Comparison of ENCODE assay signal across 26 cellular contexts in the genomic region with DNA sequence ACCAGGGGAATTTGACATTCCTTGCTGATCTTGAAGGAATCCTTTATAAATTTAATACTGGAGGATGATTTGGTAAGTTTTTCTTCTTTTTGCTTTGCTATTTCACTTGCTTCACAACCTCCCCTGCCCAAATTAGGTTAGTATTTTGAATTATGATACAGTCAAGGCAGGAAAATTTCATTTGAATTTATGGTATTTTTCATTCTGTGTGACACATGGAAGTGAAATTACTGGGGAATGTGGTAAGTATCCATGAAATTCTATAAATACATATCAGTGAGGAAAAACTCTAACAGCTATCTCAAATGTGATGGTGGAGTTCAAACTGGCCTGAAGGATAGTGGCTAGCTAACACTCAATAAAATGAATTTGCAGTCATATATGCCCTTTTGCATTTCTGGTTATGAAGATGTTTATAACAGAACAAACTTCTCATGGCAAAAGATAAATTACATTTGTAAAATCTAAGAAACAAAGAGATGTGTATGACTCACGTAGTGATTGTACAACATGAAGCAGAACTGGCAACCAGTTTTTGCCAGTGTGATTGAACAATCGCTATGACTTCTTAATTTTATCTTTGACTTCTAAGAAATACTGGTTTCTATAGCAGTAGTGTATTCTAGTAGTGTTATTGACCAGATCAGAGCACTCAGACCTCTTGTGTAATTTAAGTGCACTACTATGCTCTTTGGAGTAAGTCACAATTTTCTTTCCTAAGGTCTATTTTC.
A peak's percentile ranks its signal among the peaks of the same experiment; 100 is the strongest.
DNase-seq lines count a peak whose midpoint lies in the region; ATAC-seq and TF ChIP-seq lines count a peak whose summit lies in the region.
"Had no signal": no experiment of that assay in that cellular context is flagged by ENCODE, and none has a peak within 500 bp of the region (broad histone marks: within the 10 kb centered on the region; RNA-seq: fewer than 3 reads in every experiment).

No MANE protein-coding gene starts in this region.

- TF ChIP-seq CTCF in fibroblast of lung (conservative IDR thresholded peaks at IDR 0.05 in 1 of 2, IDR thresholded peaks at IDR 0.05 in 1 of 2; ENCODE audit: low read depth in 1 of 2, low read length in 2 of 2): no peak
- TF ChIP-seq CTCF in GM13977 (IDR thresholded peaks at IDR 0.05; ENCODE audit: extremely low read depth, insufficient read depth, missing control alignments): no peak
- no peak for TF ChIP-seq CTCF in heart left ventricle (IDR thresholded peaks at IDR 0.05)

- H3K36me3 ChIP-seq in adipocyte (ENCODE audit: control insufficient read depth, insufficient read depth, low read length, severe bottlenecking) (no peaks in the 10 kb centered on the region), fibroblast of lung (ENCODE audit: control insufficient read depth, insufficient read depth, low read length) (no peaks in the 10 kb centered on the region), heart left ventricle (no peaks in the 10 kb centered on the region), Karpas-422 (ENCODE audit: insufficient read depth, low read length) (no peaks in the 10 kb centered on the region)
- H3K36me3 ChIP-seq: BE2C, SJCRH30, uterus, WERI-Rb-1 had no signal

- H3K4me1 Mint-ChIP-seq in activated naive CD8-positive, alpha-beta T cell treated with anti-CD3 and anti-CD28 coated beads, Interleukin-2, amount 50 U/mL, for 24 hours: peaks cover 34% of the 10 kb centered on the region
- peaks cover 25% of the 10 kb centered on the region for H3K4me1 Mint-ChIP-seq in activated naive CD8-positive, alpha-beta T cell treated with anti-CD3 and anti-CD28 coated beads for 36 hours
- peaks cover 21% of the 10 kb centered on the region for H3K4me1 Mint-ChIP-seq in stimulated activated effector memory CD8-positive, alpha-beta T cell treated with anti-CD3 and anti-CD28 coated beads, Interleukin-12 subunit alpha, Interleukin-12 subunit beta, amount 100 ng/mL, for 72 hours

- H3K4me2 ChIP-seq in fibroblast of lung (ENCODE audit: extremely low read depth, insufficient read depth, low read length) (no peak overlapping the region), Karpas-422 (ENCODE audit: low read depth, low read length, poor library complexity, severe bottlenecking) (no peak overlapping the region)
- H3K4me2 ChIP-seq: hepatocyte had no signal

- WGBS in heart left ventricle, 4 donors: 84 to 88% (median 88%) methylated on average over 2 of the region's 2 CpGs

- peak overlapping the region; percentile 3 for H3K27ac Mint-ChIP-seq in activated naive CD8-positive, alpha-beta T cell treated with anti-CD3 and anti-CD28 coated beads, Interleukin-2, amount 50 U/mL, for 24 hours
- H3K27ac Mint-ChIP-seq in activated naive CD8-positive, alpha-beta T cell treated with anti-CD3 and anti-CD28 coated beads for 36 hours: no peak overlapping the region
- H3K27ac Mint-ChIP-seq in stimulated activated effector memory CD8-positive, alpha-beta T cell treated with anti-CD3 and anti-CD28 coated beads, Interleukin-12 subunit alpha, Interleukin-12 subunit beta, amount 100 ng/mL, for 72 hours: no peak overlapping the region
- H3K27ac Mint-ChIP-seq: activated T-cell treated with anti-CD3 and anti-CD28 coated beads, Interleukin-2, amount 50 U/mL, for 24 hours; effector memory CD8-positive, alpha-beta T cell had no signal

- H3K9ac ChIP-seq in adipocyte (ENCODE audit: low read length): no peak overlapping the region
- no peak overlapping the region for H3K9ac ChIP-seq in fibroblast of lung (ENCODE audit: insufficient read depth, low read length)
- no peak overlapping the region for H3K9ac ChIP-seq in Karpas-422 (ENCODE audit: low read length)

- H3K27me3 ChIP-seq in adipocyte (replicated peaks; ENCODE audit: control insufficient read depth, insufficient read depth, low read length) (no peaks in the 10 kb centered on the region), fibroblast of lung (ENCODE audit: control insufficient read depth, insufficient read depth, low read length) (no peaks in the 10 kb centered on the region), heart left ventricle (no peaks in the 10 kb centered on the region), Karpas-422 (ENCODE audit: low read length) (no peaks in the 10 kb centered on the region)
- H3K27me3 ChIP-seq: BE2C, hepatocyte, SJCRH30, uterus had no signal

- peaks cover 3% of the 10 kb centered on the region for H3K36me3 Mint-ChIP-seq in activated naive CD8-positive, alpha-beta T cell treated with anti-CD3 and anti-CD28 coated beads, Interleukin-2, amount 50 U/mL, for 24 hours (ENCODE audit: low read depth)
- H3K36me3 Mint-ChIP-seq in activated naive CD8-positive, alpha-beta T cell treated with anti-CD3 and anti-CD28 coated beads for 36 hours: no peaks in the 10 kb centered on the region
- H3K36me3 Mint-ChIP-seq in stimulated activated effector memory CD8-positive, alpha-beta T cell treated with anti-CD3 and anti-CD28 coated beads, Interleukin-12 subunit alpha, Interleukin-12 subunit beta, amount 100 ng/mL, for 72 hours: peaks cover 51% of the 10 kb centered on the region

- no peak for TF ChIP-seq POLR2A in heart left ventricle (IDR thresholded peaks at IDR 0.05)

- H3K79me2 ChIP-seq in fibroblast of lung (ENCODE audit: control insufficient read depth, insufficient read depth, low read length) (no peaks in the 10 kb centered on the region), Karpas-422 (ENCODE audit: low read length) (no peaks in the 10 kb centered on the region)
- H3K79me2 ChIP-seq: hepatocyte had no signal

- intact Hi-C loops in heart left ventricle (cut with DNase I): no loop called here

- H3K9me2 ChIP-seq in Karpas-422 (replicated peaks; ENCODE audit: insufficient read depth, low read length): no peaks in the 10 kb centered on the region; the same call in 1 of the 2 replicates

- H3K4me3 Mint-ChIP-seq in activated naive CD8-positive, alpha-beta T cell treated with anti-CD3 and anti-CD28 coated beads, Interleukin-2, amount 50 U/mL, for 24 hours: no peak overlapping the region
- H3K4me3 Mint-ChIP-seq in activated naive CD8-positive, alpha-beta T cell treated with anti-CD3 and anti-CD28 coated beads for 36 hours: no peak overlapping the region
- no peak overlapping the region for H3K4me3 Mint-ChIP-seq in stimulated activated effector memory CD8-positive, alpha-beta T cell treated with anti-CD3 and anti-CD28 coated beads, Interleukin-12 subunit alpha, Interleukin-12 subunit beta, amount 100 ng/mL, for 72 hours
- H3K4me3 Mint-ChIP-seq: activated T-cell treated with anti-CD3 and anti-CD28 coated beads, Interleukin-2, amount 50 U/mL, for 24 hours; effector memory CD8-positive, alpha-beta T cell had no signal

- in situ Hi-C loops in GM13977 (cut with MboI; ENCODE audit: low pct_unique_long_range_greater_than_20kb, low sequenced_read_pairs, unreplicated experiment): no loop called here

- no peak overlapping the region for H3K4me3 ChIP-seq in adipocyte (ENCODE audit: low read length)
- no peak overlapping the region for H3K4me3 ChIP-seq in fibroblast of lung (replicated peaks in 1 of 4; ENCODE audit: control extremely low read depth in 1 of 4, insufficient read depth in 1 of 4, low read depth in 3 of 4, low read length in 4 of 4)
- no peak overlapping the region for H3K4me3 ChIP-seq in heart left ventricle
- H3K4me3 ChIP-seq in Karpas-422 (ENCODE audit: low read length): no peak overlapping the region
- H3K4me3 ChIP-seq: hepatocyte, lung, SJCRH30, uterus had no signal

- H4K20me1 ChIP-seq in fibroblast of lung (ENCODE audit: control insufficient read depth, extremely low read depth, insufficient read depth, low read length): no peaks in the 10 kb centered on the region
- no peaks in the 10 kb centered on the region for H4K20me1 ChIP-seq in Karpas-422 (ENCODE audit: insufficient read depth, low read depth, low read length)

- H3K27ac ChIP-seq in fibroblast of lung (ENCODE audit: insufficient read depth, low read length) (no peak overlapping the region), heart left ventricle (no peak overlapping the region), Karpas-422 (ENCODE audit: low read length) (no peak overlapping the region)
- H3K27ac ChIP-seq: hepatocyte, SJCRH30, uterus, WERI-Rb-1 had no signal

- H3K4me1 ChIP-seq in adipocyte (ENCODE audit: control insufficient read depth, insufficient read depth, low read length) (peaks cover 31% of the 10 kb centered on the region), fibroblast of lung (ENCODE audit: control insufficient read depth, extremely low read depth, insufficient read depth, low read length) (no peaks in the 10 kb centered on the region), heart left ventricle (peaks cover 0 to 23% (median 10%) of the 10 kb centered on the region in 12 donors), Karpas-422 (ENCODE audit: low read length) (no peaks in the 10 kb centered on the region)
- H3K4me1 ChIP-seq: BE2C, Caco-2, SJCRH30, uterus had no signal

- no peak overlapping the region for H2AFZ ChIP-seq in fibroblast of lung (ENCODE audit: low read length)
- H2AFZ ChIP-seq in Karpas-422 (ENCODE audit: low read length): no peak overlapping the region
- H2AFZ ChIP-seq: hepatocyte had no signal

- peak; percentile 35 for ATAC-seq in activated naive CD8-positive, alpha-beta T cell treated with anti-CD3 and anti-CD28 coated beads, Interleukin-2, amount 50 U/mL, for 24 hours
- ATAC-seq in stimulated activated effector memory CD8-positive, alpha-beta T cell treated with anti-CD3 and anti-CD28 coated beads, Interleukin-12 subunit alpha, Interleukin-12 subunit beta, amount 100 ng/mL, for 72 hours: peak; percentile 60
- ATAC-seq in heart left ventricle: no peak
- ATAC-seq: effector memory CD8-positive, alpha-beta T cell had no signal

- no peaks in the 10 kb centered on the region for H3K9me3 ChIP-seq in adipocyte (ENCODE audit: control insufficient read depth, low read length)
- H3K9me3 ChIP-seq in fibroblast of lung (ENCODE audit: control insufficient read depth, insufficient read depth, low read depth, low read length): no peaks in the 10 kb centered on the region
- H3K9me3 ChIP-seq in heart left ventricle: no peaks in the 10 kb centered on the region
- peaks cover 13% of the 10 kb centered on the region for H3K9me3 ChIP-seq in Karpas-422 (ENCODE audit: low read length)
- H3K9me3 ChIP-seq: BE2C, Caco-2, SJCRH30, uterus had no signal

- H3K27me3 Mint-ChIP-seq in activated naive CD8-positive, alpha-beta T cell treated with anti-CD3 and anti-CD28 coated beads, Interleukin-2, amount 50 U/mL, for 24 hours: no peaks in the 10 kb centered on the region
- no peaks in the 10 kb centered on the region for H3K27me3 Mint-ChIP-seq in activated naive CD8-positive, alpha-beta T cell treated with anti-CD3 and anti-CD28 coated beads for 36 hours
- H3K27me3 Mint-ChIP-seq: activated T-cell treated with anti-CD3 and anti-CD28 coated beads, Interleukin-2, amount 50 U/mL, for 24 hours; effector memory CD8-positive, alpha-beta T cell had no signal

- no peak for DNase-seq in activated naive CD8-positive, alpha-beta T cell treated with anti-CD3 and anti-CD28 coated beads, Interleukin-2, amount 50 U/mL, for 24 hours
- DNase-seq in activated naive CD8-positive, alpha-beta T cell treated with anti-CD3 and anti-CD28 coated beads for 36 hours: no peak
- DNase-seq in adipocyte (ENCODE audit: low read depth): peak; percentile 22
- peak; percentile 20 to 52 for DNase-seq in fibroblast of lung (ENCODE audit: low read depth in 2 of 2)
- DNase-seq in stimulated activated effector memory CD8-positive, alpha-beta T cell treated with anti-CD3 and anti-CD28 coated beads, Interleukin-12 subunit alpha, Interleukin-12 subunit beta, amount 100 ng/mL, for 72 hours (ENCODE audit: low spot score in 2 of 2): no peak
- no peak for DNase-seq in GM13977 (ENCODE audit: low spot score)
- DNase-seq in heart left ventricle: no peak
- no peak for DNase-seq in Karpas-422
- DNase-seq: activated naive CD4-positive, alpha-beta T cell treated with Interleukin-2 at 50 U/mL for 16 hours; activated T-cell treated with anti-CD3 and anti-CD28 coated beads, Interleukin-2, amount 50 U/mL, for 24 hours; aorta; BE2C; Caco-2; effector memory CD8-positive, alpha-beta T cell; islet precursor cell; NCI-H1694 treated with DMSO at 0.1 percent for 48 hours; NCI-H2227 treated with DMSO at 0.1 percent for 48 hours; nucleus accumbens; OCI-M1; retina; SJCRH30; substantia nigra; uterus; WERI-Rb-1 had no signal

- no peaks in the 10 kb centered on the region for H3K9me3 Mint-ChIP-seq in activated naive CD8-positive, alpha-beta T cell treated with anti-CD3 and anti-CD28 coated beads, Interleukin-2, amount 50 U/mL, for 24 hours
- no peaks in the 10 kb centered on the region for H3K9me3 Mint-ChIP-seq in activated naive CD8-positive, alpha-beta T cell treated with anti-CD3 and anti-CD28 coated beads for 36 hours
- H3K9me3 Mint-ChIP-seq in stimulated activated effector memory CD8-positive, alpha-beta T cell treated with anti-CD3 and anti-CD28 coated beads, Interleukin-12 subunit alpha, Interleukin-12 subunit beta, amount 100 ng/mL, for 72 hours: peaks cover 4% of the 10 kb centered on the region
- H3K9me3 Mint-ChIP-seq: activated T-cell treated with anti-CD3 and anti-CD28 coated beads, Interleukin-2, amount 50 U/mL, for 24 hours; effector memory CD8-positive, alpha-beta T cell had no signal

Comparison
In these comparisons a context has a peak if more than half of its experiments do, and no peak if none do; other contexts are left out.
1. ATAC-seq: peak in activated naive CD8-positive, alpha-beta T cell treated with anti-CD3 and anti-CD28 coated beads, Interleukin-2, amount 50 U/mL, for 24 hours (single experiment) and stimulated activated effector memory CD8-positive, alpha-beta T cell treated with anti-CD3 and anti-CD28 coated beads, Interleukin-12 subunit alpha, Interleukin-12 subunit beta, amount 100 ng/mL, for 72 hours (single experiment); none in heart left ventricle (0 of 4).
2. DNase-seq: peak in adipocyte (single experiment) and fibroblast of lung (2 of 2); none in activated naive CD8-positive, alpha-beta T cell treated with anti-CD3 and anti-CD28 coated beads, Interleukin-2, amount 50 U/mL, for 24 hours (single experiment), activated naive CD8-positive, alpha-beta T cell treated with anti-CD3 and anti-CD28 coated beads for 36 hours (single experiment), stimulated activated effector memory CD8-positive, alpha-beta T cell treated with anti-CD3 and anti-CD28 coated beads, Interleukin-12 subunit alpha, Interleukin-12 subunit beta, amount 100 ng/mL, for 72 hours (0 of 2), GM13977 (single experiment), heart left ventricle (0 of 5) and Karpas-422 (single experiment).